In genomic region chrX:110657073-110657472, GRCh38 we compare ENCODE assay signal across 15 cellular contexts.
A peak's percentile ranks its signal among the peaks of the same experiment; 100 is the strongest.
DNase-seq lines count a peak whose midpoint lies in the region; ATAC-seq and TF ChIP-seq lines count a peak whose summit lies in the region.
"Had no signal": no experiment of that assay in that cellular context is flagged by ENCODE, and none has a peak within 500 bp of the region (broad histone marks: within the 10 kb centered on the region; RNA-seq: fewer than 3 reads in every experiment).

No MANE protein-coding gene starts in this region.

- H3K4me3 Mint-ChIP-seq in progenitor cell of endocrine pancreas (ENCODE audit: low read depth) (no peak overlapping the region), T-helper 17 cell (no peak overlapping the region)
- H3K4me3 Mint-ChIP-seq: CD4-positive, CD25-positive, alpha-beta regulatory T cell; GM23338; H9 had no signal

- peaks cover 38% of the 10 kb centered on the region for H3K9me3 Mint-ChIP-seq in progenitor cell of endocrine pancreas (ENCODE audit: low read depth)

- DNase-seq in NCI-H748 (lab: John Stamatoyannopoulos, UW; ENCODE audit: unreplicated experiment) = peak; percentile 23
- no peak for DNase-seq in NCI-H748 treated with DMSO at 0.1 percent for 48 hours (lab: John Stamatoyannopoulos, UW)
- peak; percentile 4 for DNase-seq in NCI-H1092 (lab: John Stamatoyannopoulos, UW)
- DNase-seq in left lobe of liver (ENCODE audit: low spot score) = no peak
- DNase-seq in progenitor cell of endocrine pancreas (ENCODE audit: low spot score, unreplicated experiment) = peak; percentile 44
- DNase-seq in omental fat pad (ENCODE audit: low spot score) = no peak
- DNase-seq in T-helper 17 cell = no peak
- no peak for DNase-seq in GM13976 (ENCODE audit: low spot score)
- DNase-seq: 8988T; AML-193; CD4-positive, CD25-positive, alpha-beta regulatory T cell; DMS 273 treated with DMSO at 0.1 percent for 48 hours; H9 had no signal

- TF ChIP-seq CTCF in progenitor cell of endocrine pancreas (IDR thresholded peaks at IDR 0.05; ENCODE audit: unreplicated experiment) (no peak), omental fat pad (IDR thresholded peaks at IDR 0.05) (no peak), GM13976 (IDR thresholded peaks at IDR 0.05; ENCODE audit: borderline replicate concordance, control extremely low read depth, extremely low read depth, insufficient read depth, missing control alignments) (no peak)

- H3K27ac Mint-ChIP-seq in progenitor cell of endocrine pancreas (peak overlapping the region; percentile 95), T-helper 17 cell (no peak overlapping the region)
- H3K27ac Mint-ChIP-seq: CD4-positive, CD25-positive, alpha-beta regulatory T cell; GM23338 had no signal

- H3K9me3 ChIP-seq in T-helper 17 cell (ENCODE audit: control insufficient read depth, low read length, poor library complexity, severe bottlenecking) = no peaks in the 10 kb centered on the region

- H3K36me3 Mint-ChIP-seq in progenitor cell of endocrine pancreas (ENCODE audit: insufficient read depth) (peaks cover 18% of the 10 kb centered on the region), T-helper 17 cell (ENCODE audit: low read depth) (no peaks in the 10 kb centered on the region)
- H3K36me3 Mint-ChIP-seq: CD4-positive, CD25-positive, alpha-beta regulatory T cell had no signal

- H3K27me3 Mint-ChIP-seq in progenitor cell of endocrine pancreas = no peaks in the 10 kb centered on the region
- H3K27me3 Mint-ChIP-seq in T-helper 17 cell = no peaks in the 10 kb centered on the region
- H3K27me3 Mint-ChIP-seq: CD4-positive, CD25-positive, alpha-beta regulatory T cell had no signal

- H3K4me1 Mint-ChIP-seq in progenitor cell of endocrine pancreas (ENCODE audit: low read depth) (peaks cover 12% of the 10 kb centered on the region), T-helper 17 cell (no peaks in the 10 kb centered on the region)
- H3K4me1 Mint-ChIP-seq: CD4-positive, CD25-positive, alpha-beta regulatory T cell; GM23338 had no signal

- in situ Hi-C loops in GM13976 (cut with MboI; ENCODE audit: low sequenced_read_pairs, unreplicated experiment) = no loop called here

- ATAC-seq in left lobe of liver (peak; percentile 26), omental fat pad (ENCODE audit: low FRiP score) (no peak), T-helper 17 cell (no peak)
- ATAC-seq: GM12878, GM23338 had no signal

Comparison
In these comparisons a context has a peak if more than half of its experiments do, and no peak if none do; other contexts are left out.
1. DNase-seq: peak in NCI-H748 (single experiment), NCI-H1092 (single experiment) and progenitor cell of endocrine pancreas (single experiment); none in NCI-H748 treated with DMSO at 0.1 percent for 48 hours (single experiment), left lobe of liver (single experiment), omental fat pad (single experiment), T-helper 17 cell (0 of 3) and GM13976 (single experiment).